1 cellular context compared by ENCODE assay signal in genomic region chr14:99683619-99684355, GRCh38.
TF ChIP-seq lines count a peak whose summit lies in the region.

CYP46A1 (plus strand) TSS chr14:99684298; CDS start chr14:99684418, 120 bp downstream.

TF ChIP-seq in SK-N-SH, 30 proteins besides CTCF, POLR2A, EP300 and RAD21 (continued from another document):
- TF ChIP-seq, protein P1, sequence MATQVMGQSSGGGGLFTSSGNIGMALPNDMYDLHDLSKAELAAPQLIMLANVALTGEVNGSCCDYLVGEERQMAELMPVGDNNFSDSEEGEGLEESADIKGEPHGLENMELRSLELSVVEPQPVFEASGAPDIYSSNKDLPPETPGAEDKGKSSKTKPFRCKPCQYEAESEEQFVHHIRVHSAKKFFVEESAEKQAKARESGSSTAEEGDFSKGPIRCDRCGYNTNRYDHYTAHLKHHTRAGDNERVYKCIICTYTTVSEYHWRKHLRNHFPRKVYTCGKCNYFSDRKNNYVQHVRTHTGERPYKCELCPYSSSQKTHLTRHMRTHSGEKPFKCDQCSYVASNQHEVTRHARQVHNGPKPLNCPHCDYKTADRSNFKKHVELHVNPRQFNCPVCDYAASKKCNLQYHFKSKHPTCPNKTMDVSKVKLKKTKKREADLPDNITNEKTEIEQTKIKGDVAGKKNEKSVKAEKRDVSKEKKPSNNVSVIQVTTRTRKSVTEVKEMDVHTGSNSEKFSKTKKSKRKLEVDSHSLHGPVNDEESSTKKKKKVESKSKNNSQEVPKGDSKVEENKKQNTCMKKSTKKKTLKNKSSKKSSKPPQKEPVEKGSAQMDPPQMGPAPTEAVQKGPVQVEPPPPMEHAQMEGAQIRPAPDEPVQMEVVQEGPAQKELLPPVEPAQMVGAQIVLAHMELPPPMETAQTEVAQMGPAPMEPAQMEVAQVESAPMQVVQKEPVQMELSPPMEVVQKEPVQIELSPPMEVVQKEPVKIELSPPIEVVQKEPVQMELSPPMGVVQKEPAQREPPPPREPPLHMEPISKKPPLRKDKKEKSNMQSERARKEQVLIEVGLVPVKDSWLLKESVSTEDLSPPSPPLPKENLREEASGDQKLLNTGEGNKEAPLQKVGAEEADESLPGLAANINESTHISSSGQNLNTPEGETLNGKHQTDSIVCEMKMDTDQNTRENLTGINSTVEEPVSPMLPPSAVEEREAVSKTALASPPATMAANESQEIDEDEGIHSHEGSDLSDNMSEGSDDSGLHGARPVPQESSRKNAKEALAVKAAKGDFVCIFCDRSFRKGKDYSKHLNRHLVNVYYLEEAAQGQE (IDR thresholded peaks at IDR 0.05; ENCODE audit: low read depth, low read length) = no peak
- TF ChIP-seq GATA2 (CRISPR knock-in tag; IDR thresholded peaks at IDR 0.05) (no peak), GABPA (IDR thresholded peaks at IDR 0.05; ENCODE audit: low read depth) (peak; percentile 64), MEF2A (IDR thresholded peaks at IDR 0.05; ENCODE audit: borderline replicate concordance, low read depth) (no peak), NRF1 (IDR thresholded peaks at IDR 0.05; ENCODE audit: low read depth, low read length) (no peak), FOXJ3 (CRISPR knock-in tag; IDR thresholded peaks at IDR 0.05) (no peak), NFIC (IDR thresholded peaks at IDR 0.05; ENCODE audit: borderline replicate concordance) (no peak), CHD2 (IDR thresholded peaks at IDR 0.05; ENCODE audit: low read length, partially characterized antibody) (peak; percentile 8), ELF1 (IDR thresholded peaks at IDR 0.05) (peak; percentile 63; the same call in 1 of the 2 replicates), IRF3 (IDR thresholded peaks at IDR 0.05; ENCODE audit: low read depth, low read length) (no peak), YY1 (IDR thresholded peaks at IDR 0.05; ENCODE audit: low read depth) (no peak), TAF1 (IDR thresholded peaks at IDR 0.05; ENCODE audit: borderline replicate concordance, low read depth, low read length) (0 out of 2 replicates have a peak, but pooled peaks have one; percentile 12), POLR2AphosphoS5 (IDR thresholded peaks at IDR 0.05; ENCODE audit: low read depth, low read length) (peak; percentile 69), EZH2phosphoT487 (IDR thresholded peaks at IDR 0.05; ENCODE audit: borderline replicate concordance, low read depth) (no peak)
- TF ChIP-seq, protein P2, sequence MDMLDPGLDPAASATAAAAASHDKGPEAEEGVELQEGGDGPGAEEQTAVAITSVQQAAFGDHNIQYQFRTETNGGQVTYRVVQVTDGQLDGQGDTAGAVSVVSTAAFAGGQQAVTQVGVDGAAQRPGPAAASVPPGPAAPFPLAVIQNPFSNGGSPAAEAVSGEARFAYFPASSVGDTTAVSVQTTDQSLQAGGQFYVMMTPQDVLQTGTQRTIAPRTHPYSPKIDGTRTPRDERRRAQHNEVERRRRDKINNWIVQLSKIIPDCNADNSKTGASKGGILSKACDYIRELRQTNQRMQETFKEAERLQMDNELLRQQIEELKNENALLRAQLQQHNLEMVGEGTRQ (IDR thresholded peaks at IDR 0.05; ENCODE audit: borderline replicate concordance, low read depth, low read length) = no peak
- TF ChIP-seq, protein P3, sequence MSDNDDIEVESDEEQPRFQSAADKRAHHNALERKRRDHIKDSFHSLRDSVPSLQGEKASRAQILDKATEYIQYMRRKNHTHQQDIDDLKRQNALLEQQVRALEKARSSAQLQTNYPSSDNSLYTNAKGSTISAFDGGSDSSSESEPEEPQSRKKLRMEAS (IDR thresholded peaks at IDR 0.05; ENCODE audit: low read depth) = peak; percentile 63; the same call in 1 of the 2 replicates
- TF ChIP-seq, protein P4, sequence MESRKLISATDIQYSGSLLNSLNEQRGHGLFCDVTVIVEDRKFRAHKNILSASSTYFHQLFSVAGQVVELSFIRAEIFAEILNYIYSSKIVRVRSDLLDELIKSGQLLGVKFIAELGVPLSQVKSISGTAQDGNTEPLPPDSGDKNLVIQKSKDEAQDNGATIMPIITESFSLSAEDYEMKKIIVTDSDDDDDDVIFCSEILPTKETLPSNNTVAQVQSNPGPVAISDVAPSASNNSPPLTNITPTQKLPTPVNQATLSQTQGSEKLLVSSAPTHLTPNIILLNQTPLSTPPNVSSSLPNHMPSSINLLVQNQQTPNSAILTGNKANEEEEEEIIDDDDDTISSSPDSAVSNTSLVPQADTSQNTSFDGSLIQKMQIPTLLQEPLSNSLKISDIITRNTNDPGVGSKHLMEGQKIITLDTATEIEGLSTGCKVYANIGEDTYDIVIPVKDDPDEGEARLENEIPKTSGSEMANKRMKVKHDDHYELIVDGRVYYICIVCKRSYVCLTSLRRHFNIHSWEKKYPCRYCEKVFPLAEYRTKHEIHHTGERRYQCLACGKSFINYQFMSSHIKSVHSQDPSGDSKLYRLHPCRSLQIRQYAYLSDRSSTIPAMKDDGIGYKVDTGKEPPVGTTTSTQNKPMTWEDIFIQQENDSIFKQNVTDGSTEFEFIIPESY (IDR thresholded peaks at IDR 0.05; ENCODE audit: borderline replicate concordance, low read depth) = no peak
